In the genomic region with DNA sequence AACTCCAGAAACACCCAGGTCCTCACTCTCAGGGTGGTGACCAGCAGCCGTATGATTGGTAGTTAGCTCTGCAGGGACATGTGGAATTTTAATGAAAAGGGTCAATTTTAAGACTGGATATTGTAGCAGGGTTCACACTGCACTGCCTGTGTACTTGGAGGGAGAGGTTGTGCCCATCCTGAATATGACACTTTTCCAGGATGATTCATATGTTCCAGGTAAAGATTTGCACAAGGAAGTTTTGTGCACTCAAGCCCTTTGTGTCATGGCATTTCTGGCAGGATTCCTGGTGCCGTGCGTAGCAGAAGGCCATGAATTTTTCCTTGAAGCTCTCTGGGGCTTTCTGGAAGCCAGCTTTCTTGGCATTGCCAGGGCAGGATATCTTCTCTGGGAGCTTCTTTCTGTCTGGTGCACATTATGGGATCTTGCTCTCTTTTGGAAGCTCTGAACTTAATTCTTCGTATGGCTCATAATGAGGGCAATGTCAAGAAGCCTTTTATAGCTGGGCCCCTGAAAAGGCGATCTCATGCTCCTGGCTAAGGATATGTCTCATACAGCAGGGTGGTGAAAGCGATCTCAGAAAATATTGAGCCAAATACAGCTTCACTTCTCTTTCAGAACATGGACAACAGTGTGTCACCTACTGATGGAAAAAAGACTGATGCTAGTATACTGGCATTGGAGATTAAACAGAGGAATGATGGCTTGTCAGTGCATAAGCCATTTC, we compare ENCODE assay signal across 17 cellular contexts.
"Had no signal": no experiment of that assay in that cellular context is flagged by ENCODE, and none has a peak within 500 bp of the region (broad histone marks: within the 10 kb centered on the region; RNA-seq: fewer than 3 reads in every experiment).

No MANE protein-coding gene starts in this region.

- DNase-seq: activated CD4-positive, alpha-beta T cell treated with anti-CD3 and anti-CD28 coated beads, Interleukin-2, amount 10 ng/mL, durations not matched to agents 24 days and 14 days; activated CD4-positive, CD25-positive, alpha-beta regulatory T cell; activated CD8-positive, alpha-beta memory T cell treated with anti-CD3 and anti-CD28 coated beads, Interleukin-2, amount 50 U/mL, for 4 hours; activated CD8-positive, alpha-beta T cell treated with anti-CD3 and anti-CD28 coated beads, Interleukin-2, amount 10 ng/mL, durations not matched to agents 7 days and 5 days; activated gamma-delta T cell; activated T-cell treated with anti-CD3 and anti-CD28 coated beads, Interleukin-2, amount 50 U/mL, for 72 hours; brain microvascular endothelial cell; effector memory CD4-positive, alpha-beta T cell; nephron progenitor cell; psoas muscle; stimulated activated naive CD8-positive, alpha-beta T cell treated with anti-CD3 and anti-CD28 coated beads, Interleukin-15, Interleukin-2, amounts not matched to agents 100 U/mL and 50 U/mL, for 24 hours; SW 1271; trophoblast cell had no signal

- H3K27ac ChIP-seq: brain microvascular endothelial cell, gastroesophageal sphincter, psoas muscle, right lobe of liver, suprapubic skin had no signal

- ATAC-seq: activated CD8-positive, alpha-beta T cell treated with anti-CD3 and anti-CD28 coated beads, Interleukin-2, amount 10 ng/mL, durations not matched to agents 7 days and 5 days; activated naive CD4-positive, alpha-beta T cell treated with anti-CD3 and anti-CD28 coated beads, Interleukin-2, amount 50 U/mL, for 72 hours; activated T-cell treated with anti-CD3 and anti-CD28 coated beads, Interleukin-2, amount 50 U/mL, for 72 hours; gastroesophageal sphincter; psoas muscle; stimulated activated naive CD8-positive, alpha-beta T cell treated with anti-CD3 and anti-CD28 coated beads, Interleukin-15, Interleukin-2, amounts not matched to agents 100 U/mL and 50 U/mL, for 24 hours had no signal
